ENCODE assay signal across 29 cellular contexts in the genomic region with DNA sequence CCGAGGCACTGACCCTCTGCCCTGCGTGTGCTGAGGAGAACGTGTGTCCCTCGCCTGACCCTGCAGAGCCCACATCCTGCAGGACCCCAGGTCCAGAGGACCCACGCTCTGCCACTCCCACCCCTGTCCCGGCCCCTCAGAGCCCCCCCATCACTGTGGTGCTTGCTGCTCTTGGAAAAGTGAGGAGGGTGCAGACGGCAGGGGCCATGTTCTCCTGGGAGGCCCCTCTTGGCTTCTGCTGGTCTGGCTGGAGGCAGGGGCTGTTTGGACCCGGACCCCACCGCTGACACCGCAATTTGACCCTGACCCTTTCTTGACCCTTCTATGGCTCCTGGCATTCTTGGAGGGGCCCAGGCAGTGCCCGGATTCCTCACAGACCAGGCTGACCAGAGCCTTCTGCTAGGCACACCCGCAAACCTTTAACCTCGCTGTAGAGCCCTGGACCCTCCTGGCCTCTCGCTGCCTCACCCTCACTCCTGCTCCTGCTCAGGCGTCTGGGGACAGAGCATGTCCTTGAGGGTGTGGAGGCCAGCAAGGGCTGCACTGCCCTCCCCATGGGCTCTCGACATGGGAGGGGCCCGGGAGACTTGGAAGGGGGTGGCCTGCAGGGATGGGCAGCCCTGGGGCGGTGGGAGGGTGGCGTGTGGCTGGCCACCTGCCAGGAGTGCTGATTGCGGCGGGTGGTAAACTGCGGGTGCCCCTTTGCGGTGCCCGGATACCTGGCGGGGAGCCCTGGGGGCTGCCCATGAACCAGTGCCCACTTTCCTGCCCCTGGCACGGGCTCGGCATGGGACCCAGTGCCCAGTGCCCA. TPM values are rescaled to one million over a fixed set of nuclear protein-coding genes. Genes with fewer than 3 reads are reported as not detected.
DNase-seq lines count a peak whose midpoint lies in the region; ATAC-seq and TF ChIP-seq lines count a peak whose summit lies in the region.
"Had no signal": no experiment of that assay in that cellular context is flagged by ENCODE, and none has a peak within 500 bp of the region (broad histone marks: within the 10 kb centered on the region; RNA-seq: fewer than 3 reads in every experiment).

No MANE protein-coding gene starts in this region.

- 62% methylated on average over 22 of the region's 27 CpGs; no CpG with 5 or more reads in 1 of the 2 donors for WGBS in transverse colon (ENCODE audit: low coverage in 1 of 2), 2 donors

- peak; percentile 56 for DNase-seq in activated effector memory CD4-positive, alpha-beta T cell treated with anti-CD3 and anti-CD28 coated beads, Interleukin-2, amount 50 U/mL, for 16 hours
- DNase-seq in activated effector memory CD4-positive, alpha-beta T cell treated with Interleukin-2 at 50 U/mL for 16 hours: no peak
- DNase-seq in activated B cell treated with CpG ODN at 0.5 μM for 24 hours (peak; percentile 9), omental fat pad (ENCODE audit: low spot score) (peak; percentile 14), transverse colon (peak; percentile 4), foreskin fibroblast (no peak)
- DNase-seq in stimulated activated naive CD8-positive, alpha-beta T cell treated with anti-CD3 and anti-CD28 coated beads, Interleukin-15, amount 100 ng/mL, for 72 hours: no peak
- DNase-seq: ACHN; activated CD4-positive, alpha-beta T cell treated with anti-CD3 and anti-CD28 coated beads, Interleukin-2, amount 10 ng/mL, durations not matched to agents 24 days and 14 days; KG1; MM.1S; naive B cell; NCI-H1417 treated with DMSO at 0.1 percent for 48 hours; NCI-H2107; NCI-H446 treated with DMSO at 0.1 percent for 48 hours; SHP77 treated with DMSO at 0.1 percent for 48 hours; T-helper 1 cell; uterus had no signal

- TF ChIP-seq EP300 in transverse colon (IDR thresholded peaks at IDR 0.05; ENCODE audit: low read depth): no peak

- peaks cover 24% of the 10 kb centered on the region for H3K27me3 ChIP-seq in transverse colon
- H3K27me3 ChIP-seq: ovary, uterus had no signal

- H3K4me3 Mint-ChIP-seq in activated B cell treated with CpG ODN at 0.5 μM for 24 hours: no peak overlapping the region
- no peak overlapping the region for H3K4me3 Mint-ChIP-seq in stimulated activated naive CD8-positive, alpha-beta T cell treated with anti-CD3 and anti-CD28 coated beads, Interleukin-15, amount 100 ng/mL, for 72 hours
- H3K4me3 Mint-ChIP-seq: activated CD4-positive, alpha-beta T cell treated with anti-CD3 and anti-CD28 coated beads, Interleukin-2, amount 10 ng/mL, durations not matched to agents 24 days and 14 days; brain; naive B cell had no signal

- H3K27ac Mint-ChIP-seq in activated B cell treated with CpG ODN at 0.5 μM for 24 hours: no peak overlapping the region
- no peak overlapping the region for H3K27ac Mint-ChIP-seq in stimulated activated naive CD8-positive, alpha-beta T cell treated with anti-CD3 and anti-CD28 coated beads, Interleukin-15, amount 100 ng/mL, for 72 hours
- H3K27ac Mint-ChIP-seq: activated CD4-positive, alpha-beta T cell treated with anti-CD3 and anti-CD28 coated beads, Interleukin-2, amount 10 ng/mL, durations not matched to agents 24 days and 14 days; brain; naive B cell had no signal

- H3K36me3 Mint-ChIP-seq in activated B cell treated with CpG ODN at 0.5 μM for 24 hours (ENCODE audit: low read depth): no peaks in the 10 kb centered on the region
- H3K36me3 Mint-ChIP-seq: brain had no signal

- in situ Hi-C loops in transverse colon (cut with MboI; ENCODE audit: low pct_ligation_motif_present in 1 of 4, low pct_unique_long_range_greater_than_20kb in 1 of 4, low sequenced_read_pairs in 3 of 4): no loop called here

- no peaks in the 10 kb centered on the region for H3K9me3 ChIP-seq in transverse colon
- H3K9me3 ChIP-seq: Caco-2, heart left ventricle, ovary, uterus had no signal

- H3K4me3 ChIP-seq in transverse colon (no peak overlapping the region), foreskin fibroblast (ENCODE audit: low read depth in 1 of 2, low read length in 2 of 2) (no peak overlapping the region)
- H3K4me3 ChIP-seq: GM12878, heart left ventricle, ovary, uterus had no signal

- H3K4me1 Mint-ChIP-seq in activated B cell treated with CpG ODN at 0.5 μM for 24 hours: no peaks in the 10 kb centered on the region
- no peaks in the 10 kb centered on the region for H3K4me1 Mint-ChIP-seq in stimulated activated naive CD8-positive, alpha-beta T cell treated with anti-CD3 and anti-CD28 coated beads, Interleukin-15, amount 100 ng/mL, for 72 hours
- H3K4me1 Mint-ChIP-seq: activated CD4-positive, alpha-beta T cell treated with anti-CD3 and anti-CD28 coated beads, Interleukin-2, amount 10 ng/mL, durations not matched to agents 24 days and 14 days; brain had no signal

- H3K4me1 ChIP-seq in transverse colon: no peaks in the 10 kb centered on the region
- H3K4me1 ChIP-seq: Caco-2, heart left ventricle, uterus had no signal

- no peak for TF ChIP-seq POLR2A in transverse colon (IDR thresholded peaks at IDR 0.05)

- H3K9me3 Mint-ChIP-seq in activated B cell treated with CpG ODN at 0.5 μM for 24 hours: peaks cover 8% of the 10 kb centered on the region
- H3K9me3 Mint-ChIP-seq in stimulated activated naive CD8-positive, alpha-beta T cell treated with anti-CD3 and anti-CD28 coated beads, Interleukin-15, amount 100 ng/mL, for 72 hours: peaks cover 15 to 16% of the 10 kb centered on the region in 2 donors
- H3K9me3 Mint-ChIP-seq: brain had no signal

- TF ChIP-seq CTCF in activated B cell treated with CpG ODN at 0.5 μM for 24 hours (IDR thresholded peaks at IDR 0.05) (no peak), omental fat pad (IDR thresholded peaks at IDR 0.05) (no peak), transverse colon (IDR thresholded peaks at IDR 0.05) (no peak), foreskin fibroblast (IDR thresholded peaks at IDR 0.05; ENCODE audit: low read depth, low read length) (no peak)

- no peak overlapping the region for H3K27ac ChIP-seq in transverse colon
- H3K27ac ChIP-seq: epithelial cell of prostate, heart left ventricle, ovary, uterus had no signal

- POLR2A ChIA-PET in activated B cell treated with CpG ODN at 0.5 μM for 24 hours (lab: Charles Lee): no interaction called here

- no peaks in the 10 kb centered on the region for H3K36me3 ChIP-seq in transverse colon
- H3K36me3 ChIP-seq: heart left ventricle, ovary, uterus had no signal

- peaks cover 8% of the 10 kb centered on the region for H3K27me3 Mint-ChIP-seq in activated B cell treated with CpG ODN at 0.5 μM for 24 hours
- peaks cover 8% of the 10 kb centered on the region for H3K27me3 Mint-ChIP-seq in stimulated activated naive CD8-positive, alpha-beta T cell treated with anti-CD3 and anti-CD28 coated beads, Interleukin-15, amount 100 ng/mL, for 72 hours
- H3K27me3 Mint-ChIP-seq: activated CD4-positive, alpha-beta T cell treated with anti-CD3 and anti-CD28 coated beads, Interleukin-2, amount 10 ng/mL, durations not matched to agents 24 days and 14 days had no signal

- CTCF ChIA-PET in activated B cell treated with CpG ODN at 0.5 μM for 24 hours (lab: Charles Lee): no interaction called here

- ATAC-seq in activated B cell treated with CpG ODN at 0.5 μM for 24 hours (ENCODE audit: low read depth): no peak
- no peak for ATAC-seq in omental fat pad (ENCODE audit: low FRiP score)
- ATAC-seq in stimulated activated naive CD8-positive, alpha-beta T cell treated with anti-CD3 and anti-CD28 coated beads, Interleukin-15, amount 100 ng/mL, for 72 hours: no peak
- ATAC-seq in HG02763 (IDR thresholded peaks at IDR 0.05; ENCODE audit: unreplicated experiment): no peak
- ATAC-seq: GM12878, heart left ventricle had no signal

- intact Hi-C loops in activated B cell treated with CpG ODN at 0.5 μM for 24 hours (cut with micrococcal nuclease): no loop called here
- intact Hi-C loops in transverse colon (cut with DNase I; ENCODE audit: low total_unique reads): no loop called here

RNA-seq across cellular contexts. Expression of a gene that starts 37.0 kb away (rescaled TPM):
- not detected in 2 replicates for total RNA-seq in activated B cell treated with CpG ODN at 0.5 μM for 24 hours
- not detected for total RNA-seq in omental fat pad
- not detected for total RNA-seq in transverse colon
- total RNA-seq: activated CD4-positive, alpha-beta T cell treated with anti-CD3 and anti-CD28 coated beads, Interleukin-2, amount 10 ng/mL, durations not matched to agents 24 days and 14 days; chondrocyte; Daoy; GM12878; H4; heart left ventricle; mesenteric fat pad had no signal

RNA-seq across cellular contexts. Expression of a gene that starts 46.1 kb away (rescaled TPM):
- total RNA-seq in activated B cell treated with CpG ODN at 0.5 μM for 24 hours (not detected in 2 replicates), omental fat pad (not detected), transverse colon (100 to 1,000 TPM; 269 to 910 (median 671) TPM)
- total RNA-seq: activated CD4-positive, alpha-beta T cell treated with anti-CD3 and anti-CD28 coated beads, Interleukin-2, amount 10 ng/mL, durations not matched to agents 24 days and 14 days; chondrocyte; Daoy; H4 had no signal

Comparison
In these comparisons a context has a peak if more than half of its experiments do, and no peak if none do; other contexts are left out.
1. DNase-seq: peak in activated effector memory CD4-positive, alpha-beta T cell treated with anti-CD3 and anti-CD28 coated beads, Interleukin-2, amount 50 U/mL, for 16 hours (single experiment), activated B cell treated with CpG ODN at 0.5 μM for 24 hours (single experiment), omental fat pad (single experiment) and transverse colon (single experiment); none in activated effector memory CD4-positive, alpha-beta T cell treated with Interleukin-2 at 50 U/mL for 16 hours (single experiment), stimulated activated naive CD8-positive, alpha-beta T cell treated with anti-CD3 and anti-CD28 coated beads, Interleukin-15, amount 100 ng/mL, for 72 hours (0 of 2) and foreskin fibroblast (0 of 2).
2. RNA of a gene that starts 46.1 kb away (total RNA-seq): 269 to 910 TPM in transverse colon; not detected in activated B cell treated with CpG ODN at 0.5 μM for 24 hours and not detected in omental fat pad; every median in the first group is over 100 times any median in the second.